ENCODE assay signal across 22 cellular contexts in the genomic region with DNA sequence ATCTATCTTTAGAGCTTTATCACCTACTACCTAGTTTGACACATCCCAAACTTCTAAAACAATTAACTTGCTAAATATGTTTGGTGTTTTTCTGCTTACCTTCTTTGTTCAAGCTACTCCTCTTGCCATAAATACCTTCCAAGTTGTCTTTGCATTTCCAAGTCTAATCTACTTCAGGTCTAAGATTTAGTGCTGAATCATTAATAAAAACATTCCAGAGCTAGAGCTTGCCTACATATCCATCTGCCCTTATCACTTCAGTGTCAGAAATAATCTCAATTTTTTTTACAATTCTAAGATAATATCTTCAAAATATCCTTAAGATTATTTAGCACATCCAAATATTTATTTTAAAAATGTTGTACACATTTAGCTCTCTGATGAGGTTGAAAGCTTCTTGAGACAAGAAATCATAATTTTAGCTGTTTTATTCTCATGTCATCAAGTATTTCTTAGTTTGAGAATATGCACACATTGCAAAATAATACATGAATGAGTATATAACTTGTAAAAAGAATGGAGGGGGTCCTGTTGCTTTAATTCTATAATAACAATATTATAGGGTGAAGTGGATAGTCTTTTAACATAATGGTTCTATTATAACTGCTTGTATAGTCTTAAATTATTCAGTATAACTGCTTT.
"Had no signal": no experiment of that assay in that cellular context is flagged by ENCODE, and none has a peak within 500 bp of the region (broad histone marks: within the 10 kb centered on the region; RNA-seq: fewer than 3 reads in every experiment).

No MANE protein-coding gene starts in this region.

- H3K9ac ChIP-seq: neural progenitor cell had no signal

- ATAC-seq: activated CD4-positive, CD25-positive, alpha-beta regulatory T cell treated with anti-CD3 and anti-CD28 coated beads, Interleukin-2, amount 50 U/mL, for 24 hours; activated CD8-positive, alpha-beta T cell treated with anti-CD3 and anti-CD28 coated beads, Interleukin-2, amount 10 ng/mL, durations not matched to agents 7 days and 5 days; heart right ventricle; left ventricle myocardium superior; psoas muscle; right cardiac atrium; stimulated activated effector memory CD8-positive, alpha-beta T cell treated with anti-CD3 and anti-CD28 coated beads, Interleukin-12 subunit alpha, Interleukin-12 subunit beta, amount 100 ng/mL, for 72 hours had no signal

- H2AFZ ChIP-seq: neural progenitor cell had no signal

- H3K27me3 Mint-ChIP-seq: activated CD4-positive, alpha-beta T cell treated with anti-CD3 and anti-CD28 coated beads, Interleukin-2, amount 10 ng/mL, durations not matched to agents 7 days and 5 days; activated naive CD8-positive, alpha-beta T cell treated with anti-CD3 and anti-CD28 coated beads, Interleukin-2, amount 10 ng/mL, durations not matched to agents 7 days and 5 days; activated T-cell treated with anti-CD3 and anti-CD28 coated beads, Interleukin-2, amount 50 U/mL, for 24 hours; central memory CD8-positive, alpha-beta T cell; type B pancreatic cell had no signal

- H3K9me3 Mint-ChIP-seq: activated CD4-positive, alpha-beta T cell treated with anti-CD3 and anti-CD28 coated beads, Interleukin-2, amount 10 ng/mL, durations not matched to agents 7 days and 5 days; activated naive CD8-positive, alpha-beta T cell treated with anti-CD3 and anti-CD28 coated beads, Interleukin-2, amount 10 ng/mL, durations not matched to agents 7 days and 5 days; activated T-helper 2 cell treated with anti-CD3 and anti-CD28 coated beads, Interferon-gamma antibody, Interleukin-2, Interleukin-4, amounts not matched to agents 10 μg/mL and 5 μg/mL and 100 μg/mL, durations not matched to agents 14 hours and 24 hours and 36 hours had no signal

- H3K4me1 Mint-ChIP-seq: activated CD4-positive, alpha-beta T cell treated with anti-CD3 and anti-CD28 coated beads, Interleukin-2, amount 10 ng/mL, durations not matched to agents 7 days and 5 days; activated naive CD8-positive, alpha-beta T cell treated with anti-CD3 and anti-CD28 coated beads, Interleukin-2, amount 10 ng/mL, durations not matched to agents 7 days and 5 days; brain; central memory CD8-positive, alpha-beta T cell; immature natural killer cell; neural progenitor cell; stimulated activated effector memory CD8-positive, alpha-beta T cell treated with anti-CD3 and anti-CD28 coated beads, Interleukin-12 subunit alpha, Interleukin-12 subunit beta, amount 100 ng/mL, for 72 hours had no signal

- H3K36me3 ChIP-seq: heart right ventricle, neural progenitor cell, ovary, stomach had no signal

- H3K27ac ChIP-seq: heart right ventricle, neural progenitor cell, ovary, psoas muscle, stomach had no signal

- H3K4me1 ChIP-seq: heart right ventricle, neural progenitor cell, psoas muscle, stomach had no signal

- H3K36me3 Mint-ChIP-seq: activated naive CD8-positive, alpha-beta T cell treated with anti-CD3 and anti-CD28 coated beads, Interleukin-2, amount 10 ng/mL, durations not matched to agents 7 days and 5 days; immature natural killer cell; neural progenitor cell; stimulated activated effector memory CD8-positive, alpha-beta T cell treated with anti-CD3 and anti-CD28 coated beads, Interleukin-12 subunit alpha, Interleukin-12 subunit beta, amount 100 ng/mL, for 72 hours; type B pancreatic cell had no signal

- H3K9me3 ChIP-seq: ovary, psoas muscle, stomach had no signal

- DNase-seq: activated CD4-positive, alpha-beta T cell treated with anti-CD3 and anti-CD28 coated beads, Interleukin-2, amount 10 ng/mL, durations not matched to agents 7 days and 5 days; activated CD8-positive, alpha-beta T cell treated with anti-CD3 and anti-CD28 coated beads, Interleukin-2, amount 10 ng/mL, durations not matched to agents 7 days and 5 days; activated naive CD4-positive, alpha-beta T cell treated with Interleukin-2 at 50 U/mL for 16 hours; activated naive CD8-positive, alpha-beta T cell treated with anti-CD3 and anti-CD28 coated beads, Interleukin-2, amount 10 ng/mL, durations not matched to agents 7 days and 5 days; activated T-cell treated with anti-CD3 and anti-CD28 coated beads, Interleukin-2, amount 50 U/mL, for 24 hours; effector CD4-positive, alpha-beta T cell; heart right ventricle; immature natural killer cell; left ventricle myocardium superior; ovary; psoas muscle; right cardiac atrium; stimulated activated CD4-positive, alpha-beta T cell treated with anti-CD3 and anti-CD28 coated beads, Interleukin-4, amount 100 ng/mL, for 24 hours; stomach had no signal

- H3K4me3 ChIP-seq: heart right ventricle, neural progenitor cell, ovary, psoas muscle, smooth muscle cell, stomach had no signal

- H3K27me3 ChIP-seq: heart right ventricle, neural progenitor cell, ovary, stomach had no signal

- H3K27ac Mint-ChIP-seq: activated CD4-positive, alpha-beta T cell treated with anti-CD3 and anti-CD28 coated beads, Interleukin-2, amount 10 ng/mL, durations not matched to agents 7 days and 5 days; activated CD8-positive, alpha-beta T cell treated with anti-CD3 and anti-CD28 coated beads, Interleukin-2, amount 10 ng/mL, durations not matched to agents 7 days and 5 days; activated naive CD8-positive, alpha-beta T cell treated with anti-CD3 and anti-CD28 coated beads, Interleukin-2, amount 10 ng/mL, durations not matched to agents 7 days and 5 days; activated T-cell treated with anti-CD3 and anti-CD28 coated beads, Interleukin-2, amount 50 U/mL, for 24 hours; activated T-helper 2 cell treated with anti-CD3 and anti-CD28 coated beads, Interferon-gamma antibody, Interleukin-2, Interleukin-4, amounts not matched to agents 10 μg/mL and 5 μg/mL and 100 μg/mL, durations not matched to agents 14 hours and 24 hours and 36 hours; brain; immature natural killer cell; neural progenitor cell; stimulated activated effector memory CD8-positive, alpha-beta T cell treated with anti-CD3 and anti-CD28 coated beads, Interleukin-12 subunit alpha, Interleukin-12 subunit beta, amount 100 ng/mL, for 72 hours; type B pancreatic cell had no signal

- H3K4me3 Mint-ChIP-seq: activated CD4-positive, alpha-beta T cell treated with anti-CD3 and anti-CD28 coated beads, Interleukin-2, amount 10 ng/mL, durations not matched to agents 7 days and 5 days; activated CD8-positive, alpha-beta T cell treated with anti-CD3 and anti-CD28 coated beads, Interleukin-2, amount 10 ng/mL, durations not matched to agents 7 days and 5 days; activated naive CD8-positive, alpha-beta T cell treated with anti-CD3 and anti-CD28 coated beads, Interleukin-2, amount 10 ng/mL, durations not matched to agents 7 days and 5 days; activated T-cell treated with anti-CD3 and anti-CD28 coated beads, Interleukin-2, amount 50 U/mL, for 24 hours; brain; central memory CD8-positive, alpha-beta T cell; immature natural killer cell; neural progenitor cell; stimulated activated effector memory CD8-positive, alpha-beta T cell treated with anti-CD3 and anti-CD28 coated beads, Interleukin-12 subunit alpha, Interleukin-12 subunit beta, amount 100 ng/mL, for 72 hours; type B pancreatic cell had no signal

- H3K4me2 ChIP-seq: neural progenitor cell, smooth muscle cell had no signal
